8 cellular contexts compared by ENCODE assay signal in the genomic region with DNA sequence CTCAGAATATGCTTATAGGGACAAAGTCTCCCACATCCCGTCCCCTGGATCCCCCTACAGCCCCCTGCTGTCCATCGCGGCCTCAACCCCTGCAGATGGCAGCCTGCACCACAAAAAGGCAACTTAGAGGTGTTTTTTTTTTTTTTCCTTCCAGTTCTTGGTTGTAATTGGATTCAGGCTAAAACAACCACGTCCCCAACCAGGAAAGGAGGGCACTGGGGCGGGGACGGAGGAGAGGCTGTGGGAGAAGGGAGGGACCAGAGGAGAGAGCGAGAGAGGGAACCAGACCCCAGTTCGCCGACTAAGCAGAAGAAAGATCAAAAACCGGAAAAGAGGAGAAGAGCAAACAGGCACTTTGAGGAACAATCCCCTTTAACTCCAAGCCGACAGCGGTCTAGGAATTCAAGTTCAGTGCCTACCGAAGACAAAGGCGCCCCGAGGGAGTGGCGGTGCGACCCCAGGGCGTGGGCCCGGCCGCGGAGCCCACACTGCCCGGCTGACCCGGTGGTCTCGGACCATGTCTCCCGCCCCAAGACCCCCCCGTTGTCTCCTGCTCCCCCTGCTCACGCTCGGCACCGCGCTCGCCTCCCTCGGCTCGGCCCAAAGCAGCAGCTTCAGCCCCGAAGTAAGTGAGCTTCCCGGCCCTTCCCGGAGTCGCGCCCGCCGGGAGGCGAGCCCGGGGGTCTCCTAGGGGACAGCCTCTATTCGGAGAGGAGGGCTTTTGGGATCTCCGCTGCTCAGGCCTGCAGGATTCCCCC. TPM values are rescaled to one million over a fixed set of nuclear protein-coding genes. Genes with fewer than 3 reads are reported as not detected.
DNase-seq lines count a peak whose midpoint lies in the region; ATAC-seq lines count a peak whose summit lies in the region.

Gene MMP14 (plus strand): TSS at position 285 of the 758 bp plus-strand sequence. CDS start 233 bp downstream, at position 518.

- DNase-seq in Daoy (ENCODE audit: low read depth) (peak; percentile 89), NCI-H2171 treated with DMSO at 0.1 percent for 48 hours (lab: John Stamatoyannopoulos, UW) (peak; percentile 68), dedifferentiated amniotic fluid mesenchymal stem cell (ENCODE audit: extremely low spot score) (peak; percentile 88), left lobe of liver (ENCODE audit: low spot score) (no peak)
- no peak for DNase-seq in effector CD8-positive, alpha-beta T cell (lab: John Stamatoyannopoulos, UW)

- peak within 1 kb of the TSS; percentile 93 for H3K9ac ChIP-seq in stomach smooth muscle (ENCODE audit: low read length in 2 of 2)

- peak; percentile 81 for ATAC-seq in left lobe of liver
- ATAC-seq in HG03378 (IDR thresholded peaks at IDR 0.05; ENCODE audit: unreplicated experiment): no peak
- no peak for ATAC-seq in HG03025 (IDR thresholded peaks at IDR 0.05; ENCODE audit: low FRiP score, unreplicated experiment)

- peaks cover 11 to 12% of the 10 kb centered on the region in 2 donors for H3K36me3 ChIP-seq in stomach smooth muscle (ENCODE audit: control insufficient read depth in 2 of 2, insufficient read depth in 2 of 2, low read length in 2 of 2)

- peak within 1 kb of the TSS; percentile 95 for H3K27ac ChIP-seq in stomach smooth muscle (ENCODE audit: low read length)

- H3K27me3 ChIP-seq in stomach smooth muscle (ENCODE audit: control insufficient read depth in 1 of 2, insufficient read depth in 2 of 2, low read length in 2 of 2): no peaks in the 10 kb centered on the region

- peaks cover 47% of the 10 kb centered on the region for H3K4me1 ChIP-seq in stomach smooth muscle (ENCODE audit: control insufficient read depth, insufficient read depth, low read length)

- H3K4me3 ChIP-seq in stomach smooth muscle (ENCODE audit: low read length in 2 of 2): peak within 1 kb of the TSS; percentile 80 to 91

- H3K9me3 ChIP-seq in stomach smooth muscle (ENCODE audit: control insufficient read depth in 2 of 2, low read length in 2 of 2): no peaks in the 10 kb centered on the region

RNA-seq across cellular contexts. Expression of gene MMP14, which starts in this region (rescaled TPM):
- 158 and 176 TPM in 2 replicates for total RNA-seq in Daoy (2014; rRNA removed; shearing (Covaris generic))
- 10.9 TPM for total RNA-seq in left lobe of liver

Comparison
In these comparisons a context has a peak if more than half of its experiments do, and no peak if none do; other contexts are left out.
1. RNA of gene MMP14 (total RNA-seq): 158 to 176 TPM in Daoy; 10.9 TPM in left lobe of liver (single experiment); every median in the first group is over 10 times any median in the second.
2. DNase-seq: peak in Daoy (single experiment), NCI-H2171 treated with DMSO at 0.1 percent for 48 hours (single experiment) and dedifferentiated amniotic fluid mesenchymal stem cell (single experiment); none in left lobe of liver (single experiment) and effector CD8-positive, alpha-beta T cell (single experiment).